ENCODE assay signal across 18 cellular contexts in genomic region chr11:79113099-79113498, GRCh38.
DNase-seq lines count a peak whose midpoint lies in the region; ATAC-seq and TF ChIP-seq lines count a peak whose summit lies in the region.
"Had no signal": no experiment of that assay in that cellular context is flagged by ENCODE, and none has a peak within 500 bp of the region (broad histone marks: within the 10 kb centered on the region; RNA-seq: fewer than 3 reads in every experiment).

No MANE protein-coding gene starts in this region.

- no peak overlapping the region for H2AK5ac ChIP-seq in trophoblast cell (ENCODE audit: low read length)

- H3K14ac ChIP-seq in trophoblast cell (ENCODE audit: low read length) = no peak overlapping the region

- DNase-seq in M059J (ENCODE audit: low read depth) (peak; percentile 17), astrocyte of the hippocampus (ENCODE audit: low read depth, low spot score) (peak; percentile 51), islet precursor cell (peak; percentile 26), trophoblast cell (no peak), ACHN (no peak), esophagus squamous epithelium (lab: John Stamatoyannopoulos, UW) (no peak), Right ventricle myocardium superior (no peak), NCI-H1417 treated with DMSO at 0.1 percent for 48 hours (lab: John Stamatoyannopoulos, UW) (no peak)
- DNase-seq: CD4-positive, alpha-beta T cell; DMS79; GM23248; MM.1S; NCI-H1105; NCI-H187 treated with DMSO at 0.1 percent for 48 hours; NCI-H226; NCI-H526; PC-9 had no signal

- peaks cover 19% of the 10 kb centered on the region for H3K79me1 ChIP-seq in trophoblast cell (ENCODE audit: low read length)

- no peaks in the 10 kb centered on the region for H3K9me3 ChIP-seq in trophoblast cell (ENCODE audit: insufficient read depth, low read depth, low read length)
- H3K9me3 ChIP-seq in esophagus squamous epithelium = no peaks in the 10 kb centered on the region

- H4K12ac ChIP-seq in trophoblast cell (ENCODE audit: low read depth, low read length) = no peak overlapping the region

- H3K4me1 ChIP-seq in trophoblast cell (ENCODE audit: control insufficient read depth in 1 of 2, insufficient read depth in 2 of 2, low read length in 2 of 2) = peaks cover 12 to 18% of the 10 kb centered on the region in 2 experiments
- peaks cover 0 to 7% (median 0%) of the 10 kb centered on the region in 3 donors for H3K4me1 ChIP-seq in esophagus squamous epithelium

- no CpG with 5 or more reads among the region's 2 CpGs for WGBS in trophoblast cell (ENCODE audit: extremely low coverage, insufficient coverage, insufficient read length)
- WGBS in esophagus squamous epithelium, 2 donors = 37 to 41% methylated on average over 2 of the region's 2 CpGs

- H3K18ac ChIP-seq in trophoblast cell (ENCODE audit: low read length) = no peak overlapping the region

- H4K8ac ChIP-seq in trophoblast cell (ENCODE audit: low read depth, low read length) = no peak overlapping the region

- no peak overlapping the region for H3K23ac ChIP-seq in trophoblast cell (ENCODE audit: low read length)

- no peak overlapping the region for H2BK12ac ChIP-seq in trophoblast cell (ENCODE audit: low read length)

- no peak overlapping the region for H3K4me3 ChIP-seq in trophoblast cell (ENCODE audit: low read depth, low read length)
- no peak overlapping the region for H3K4me3 ChIP-seq in esophagus squamous epithelium
- H3K4me3 ChIP-seq: GM23248, PC-9 had no signal

- H3K4me2 ChIP-seq in trophoblast cell (ENCODE audit: low read length) = no peak overlapping the region
- H3K4me2 ChIP-seq: PC-9 had no signal

- H2AFZ ChIP-seq in trophoblast cell (ENCODE audit: insufficient read depth, low read length, poor library complexity) = no peak overlapping the region
- H2AFZ ChIP-seq: GM23248, PC-9 had no signal

- H3K9ac ChIP-seq in trophoblast cell (ENCODE audit: low read length) = no peak overlapping the region
- H3K9ac ChIP-seq: GM23248 had no signal

- ATAC-seq in Right ventricle myocardium superior (ENCODE audit: poor library complexity) = no peak
- ATAC-seq: Right ventricle myocardium inferior had no signal

- intact Hi-C loops in esophagus squamous epithelium (cut with DNase I) (no loop called here), Right ventricle myocardium superior (cut with DNase I) (no loop called here)

- peaks cover 2% of the 10 kb centered on the region for H3K79me2 ChIP-seq in trophoblast cell (ENCODE audit: control insufficient read depth, insufficient read depth, low read length, poor library complexity)

- H3K27me3 ChIP-seq in trophoblast cell (ENCODE audit: insufficient read depth, low read length) (no peaks in the 10 kb centered on the region), esophagus squamous epithelium (no peaks in the 10 kb centered on the region)

- H4K91ac ChIP-seq in trophoblast cell (ENCODE audit: low read depth, low read length) = peak overlapping the region; percentile 31

- H3K27ac ChIP-seq in trophoblast cell (ENCODE audit: low read depth, low read length) (no peak overlapping the region), esophagus squamous epithelium (no peak overlapping the region)
- H3K27ac ChIP-seq: GM23248, PC-9 had no signal

- H2BK5ac ChIP-seq in trophoblast cell (ENCODE audit: low read depth, low read length, poor library complexity) = no peak overlapping the region

- no peak for TF ChIP-seq POLR2A in esophagus squamous epithelium (IDR thresholded peaks at IDR 0.05)

- H3K36me3 ChIP-seq in trophoblast cell (ENCODE audit: control insufficient read depth in 1 of 2, insufficient read depth in 2 of 2, low read length in 2 of 2) (no peaks in the 10 kb centered on the region), esophagus squamous epithelium (no peaks in the 10 kb centered on the region)

- no peak overlapping the region for H3K4ac ChIP-seq in trophoblast cell (ENCODE audit: low read depth, low read length)

- TF ChIP-seq CTCF in esophagus squamous epithelium (IDR thresholded peaks at IDR 0.05) = no peak

- no peak overlapping the region for H2BK120ac ChIP-seq in trophoblast cell (ENCODE audit: insufficient read depth, low read length, poor library complexity)

- in situ Hi-C loops in ACHN (cut with HindIII; ENCODE audit: low pct_ligation_motif_present, low pct_unique_long_range_greater_than_20kb, low sequenced_read_pairs) = no loop called here

Comparison
In these comparisons a context has a peak if more than half of its experiments do, and no peak if none do; other contexts are left out.
1. DNase-seq: peak in M059J (single experiment), astrocyte of the hippocampus (single experiment) and islet precursor cell (single experiment); none in trophoblast cell (0 of 2), ACHN (single experiment), esophagus squamous epithelium (single experiment), Right ventricle myocardium superior (single experiment) and NCI-H1417 treated with DMSO at 0.1 percent for 48 hours (single experiment).